Comparison of ENCODE assay signal across 15 cellular contexts in genomic region chr7:11434371-11434770, GRCh38.
DNase-seq lines count a peak whose midpoint lies in the region; ATAC-seq, FAIRE-seq and TF ChIP-seq lines count a peak whose summit lies in the region.
"Had no signal": no experiment of that assay in that cellular context is flagged by ENCODE, and none has a peak within 500 bp of the region (broad histone marks: within the 10 kb centered on the region; RNA-seq: fewer than 3 reads in every experiment).

No MANE protein-coding gene starts in this region.

- no peaks in the 10 kb centered on the region for H3K4me1 Mint-ChIP-seq in astrocyte (ENCODE audit: low read depth, unreplicated experiment)
- no peaks in the 10 kb centered on the region for H3K4me1 Mint-ChIP-seq in activated T-cell treated with anti-CD3 and anti-CD28 coated beads, Interleukin-2, amount 50 U/mL, for 72 hours (ENCODE audit: low read depth)
- peaks cover 0 to 4% (median 0%) of the 10 kb centered on the region in 4 donors for H3K4me1 Mint-ChIP-seq in naive thymus-derived CD8-positive, alpha-beta T cell
- H3K4me1 Mint-ChIP-seq: CD4-positive, CD25-positive, alpha-beta regulatory T cell had no signal

- H3K9me2 ChIP-seq in GM23248 (ENCODE audit: insufficient read depth), result no peaks in the 10 kb centered on the region

- in situ Hi-C loops in GM23248 (cut with MboI), result loop anchor here (25.0 kb wide), 1 partner anchor 878 kb away; no protein-coding TSS in a partner anchor

- H3K4me2 ChIP-seq in GM23248 (ENCODE audit: unreplicated experiment) (no peak overlapping the region), astrocyte (ENCODE audit: low read length) (no peak overlapping the region)
- H3K4me2 ChIP-seq: A549; BLaER1 treated with 17β-estradiol and CSF1 and Interleukin-3, amounts not matched to agents 10 nM and 100 nM; GM23338 had no signal

- peaks cover 12% of the 10 kb centered on the region for H3K4me1 ChIP-seq in GM23248 (ENCODE audit: insufficient read depth)
- H3K4me1 ChIP-seq in astrocyte (ENCODE audit: insufficient read depth, low read length), result no peaks in the 10 kb centered on the region

- peak; percentile 9 for DNase-seq in GM23248
- DNase-seq in astrocyte (ENCODE audit: low read depth), result peak; percentile 59
- peak; percentile 52 for DNase-seq in fibroblast of mammary gland (ENCODE audit: low read depth)
- DNase-seq in Ammon's horn (ENCODE audit: low spot score), result no peak
- DNase-seq in substantia nigra (lab: John Stamatoyannopoulos, UW), result no peak
- DNase-seq in activated T-cell treated with anti-CD3 and anti-CD28 coated beads, Interleukin-2, amount 50 U/mL, for 72 hours, result no peak
- no peak for DNase-seq in naive thymus-derived CD8-positive, alpha-beta T cell
- DNase-seq: AML-193; Calu3; CD4-positive, CD25-positive, alpha-beta regulatory T cell; DMS 273 treated with DMSO at 0.1 percent for 48 hours; H9 had no signal

- no peaks in the 10 kb centered on the region for H3K27me3 Mint-ChIP-seq in astrocyte (ENCODE audit: low read depth, unreplicated experiment)
- no peaks in the 10 kb centered on the region for H3K27me3 Mint-ChIP-seq in activated T-cell treated with anti-CD3 and anti-CD28 coated beads, Interleukin-2, amount 50 U/mL, for 72 hours (ENCODE audit: low read depth)
- H3K27me3 Mint-ChIP-seq in naive thymus-derived CD8-positive, alpha-beta T cell, result peaks cover 0 to 2% (median 0%) of the 10 kb centered on the region in 5 donors
- H3K27me3 Mint-ChIP-seq: CD4-positive, CD25-positive, alpha-beta regulatory T cell had no signal

- H3K27ac Mint-ChIP-seq in astrocyte (ENCODE audit: unreplicated experiment), result no peak overlapping the region
- no peak overlapping the region for H3K27ac Mint-ChIP-seq in activated T-cell treated with anti-CD3 and anti-CD28 coated beads, Interleukin-2, amount 50 U/mL, for 72 hours
- H3K27ac Mint-ChIP-seq in naive thymus-derived CD8-positive, alpha-beta T cell, result no peak overlapping the region
- H3K27ac Mint-ChIP-seq: CD4-positive, CD25-positive, alpha-beta regulatory T cell; GM23338; H9 had no signal

- H4K20me1 ChIP-seq in GM23248 (ENCODE audit: insufficient read depth) (no peaks in the 10 kb centered on the region), astrocyte (ENCODE audit: insufficient read depth, low read length) (no peaks in the 10 kb centered on the region)
- H4K20me1 ChIP-seq: BLaER1 treated with 17β-estradiol and CSF1 and Interleukin-3, amounts not matched to agents 10 nM and 100 nM had no signal

- FAIRE-seq in astrocyte (lab: Jason Lieb, UNC), result no peak
- FAIRE-seq: A549 had no signal

- no peaks in the 10 kb centered on the region for H3K36me3 Mint-ChIP-seq in astrocyte (ENCODE audit: low read depth, unreplicated experiment)
- H3K36me3 Mint-ChIP-seq in activated T-cell treated with anti-CD3 and anti-CD28 coated beads, Interleukin-2, amount 50 U/mL, for 72 hours (ENCODE audit: insufficient read depth in 2 of 2), result no peaks in the 10 kb centered on the region
- no peaks in the 10 kb centered on the region for H3K36me3 Mint-ChIP-seq in naive thymus-derived CD8-positive, alpha-beta T cell
- H3K36me3 Mint-ChIP-seq: CD4-positive, CD25-positive, alpha-beta regulatory T cell had no signal

- no peaks in the 10 kb centered on the region for H3K36me3 ChIP-seq in GM23248 (ENCODE audit: low read depth)
- no peaks in the 10 kb centered on the region for H3K36me3 ChIP-seq in astrocyte (ENCODE audit: insufficient read depth, low read length)
- H3K36me3 ChIP-seq: BLaER1 treated with 17β-estradiol and CSF1 and Interleukin-3, amounts not matched to agents 10 nM and 100 nM had no signal

- POLR2A ChIA-PET in naive thymus-derived CD8-positive, alpha-beta T cell (lab: Charles Lee), result no interaction called here

- no peak for ATAC-seq in activated T-cell treated with anti-CD3 and anti-CD28 coated beads, Interleukin-2, amount 50 U/mL, for 72 hours (replicated peaks in 1 of 2)
- no peak for ATAC-seq in naive thymus-derived CD8-positive, alpha-beta T cell
- ATAC-seq: A549, GM23338 had no signal

- H3K4me3 Mint-ChIP-seq in astrocyte (ENCODE audit: unreplicated experiment), result no peak overlapping the region
- no peak overlapping the region for H3K4me3 Mint-ChIP-seq in activated T-cell treated with anti-CD3 and anti-CD28 coated beads, Interleukin-2, amount 50 U/mL, for 72 hours
- no peak overlapping the region for H3K4me3 Mint-ChIP-seq in naive thymus-derived CD8-positive, alpha-beta T cell
- H3K4me3 Mint-ChIP-seq: CD4-positive, CD25-positive, alpha-beta regulatory T cell; GM23338; H9 had no signal

- H3K27ac ChIP-seq in GM23248, result no peak overlapping the region
- H3K27ac ChIP-seq in astrocyte (ENCODE audit: low read depth, low read length), result no peak overlapping the region
- H3K27ac ChIP-seq in substantia nigra (ENCODE audit: low read depth, low read length, poor library complexity, severe bottlenecking), result no peak overlapping the region
- H3K27ac ChIP-seq: A549; BLaER1 treated with 17β-estradiol and CSF1 and Interleukin-3, amounts not matched to agents 10 nM and 100 nM had no signal

- H2AFZ ChIP-seq in GM23248 (no peak overlapping the region), astrocyte (ENCODE audit: low read depth, low read length) (no peak overlapping the region)
- H2AFZ ChIP-seq: GM23338 had no signal

- H3K4me3 ChIP-seq in GM23248 (no peak overlapping the region), astrocyte (ENCODE audit: insufficient read depth, low read depth, low read length) (no peak overlapping the region), fibroblast of mammary gland (ENCODE audit: control insufficient read depth, low read depth, low read length) (no peak overlapping the region)
- H3K4me3 ChIP-seq: A549; BLaER1 treated with 17β-estradiol and CSF1 and Interleukin-3, amounts not matched to agents 10 nM and 100 nM; GM23338 had no signal

- H3K79me2 ChIP-seq in GM23248 (ENCODE audit: insufficient read depth) (no peaks in the 10 kb centered on the region), astrocyte (ENCODE audit: insufficient read depth, low read length) (no peaks in the 10 kb centered on the region)

- H3K27me3 ChIP-seq in GM23248 (replicated peaks; ENCODE audit: insufficient read depth) (no peaks in the 10 kb centered on the region), astrocyte (ENCODE audit: insufficient read depth, low read length) (no peaks in the 10 kb centered on the region)
- H3K27me3 ChIP-seq: BLaER1 treated with 17β-estradiol and CSF1 and Interleukin-3, amounts not matched to agents 10 nM and 100 nM had no signal

- H3K9me3 Mint-ChIP-seq in astrocyte (ENCODE audit: unreplicated experiment), result no peaks in the 10 kb centered on the region
- H3K9me3 Mint-ChIP-seq in activated T-cell treated with anti-CD3 and anti-CD28 coated beads, Interleukin-2, amount 50 U/mL, for 72 hours, result no peaks in the 10 kb centered on the region
- H3K9me3 Mint-ChIP-seq in naive thymus-derived CD8-positive, alpha-beta T cell, result no peaks in the 10 kb centered on the region
- H3K9me3 Mint-ChIP-seq: GM23338 had no signal

- no peaks in the 10 kb centered on the region for H3F3A ChIP-seq in GM23248 (ENCODE audit: insufficient read depth)

- H3K9me3 ChIP-seq in GM23248 (ENCODE audit: low read depth), result no peaks in the 10 kb centered on the region
- H3K9me3 ChIP-seq in astrocyte (ENCODE audit: insufficient read depth, low read depth, low read length), result no peaks in the 10 kb centered on the region
- H3K9me3 ChIP-seq: A549 had no signal

- TF ChIP-seq CTCF in astrocyte (IDR thresholded peaks at IDR 0.05; ENCODE audit: insufficient read depth, low read depth, low read length) (no peak), fibroblast of mammary gland (conservative IDR thresholded peaks at IDR 0.05; ENCODE audit: control insufficient read depth, insufficient read depth, low read depth, low read length) (no peak)

- no peak overlapping the region for H3K9ac ChIP-seq in GM23248
- H3K9ac ChIP-seq in astrocyte (ENCODE audit: low read length), result no peak overlapping the region
- H3K9ac ChIP-seq: BLaER1 treated with 17β-estradiol and CSF1 and Interleukin-3, amounts not matched to agents 10 nM and 100 nM had no signal

Comparison
In these comparisons a context has a peak if more than half of its experiments do, and no peak if none do; other contexts are left out.
1. DNase-seq: peak in GM23248 (single experiment), astrocyte (single experiment) and fibroblast of mammary gland (single experiment); none in Ammon's horn (single experiment), substantia nigra (0 of 49), activated T-cell treated with anti-CD3 and anti-CD28 coated beads, Interleukin-2, amount 50 U/mL, for 72 hours (0 of 2) and naive thymus-derived CD8-positive, alpha-beta T cell (0 of 10).